In genomic region chr20:44056010-44056698, GRCh38 we compare ENCODE assay signal across 9 cellular contexts.
DNase-seq lines count a peak whose midpoint lies in the region; ATAC-seq lines count a peak whose summit lies in the region.
"Had no signal": no experiment of that assay in that cellular context is flagged by ENCODE, and none has a peak within 500 bp of the region (broad histone marks: within the 10 kb centered on the region; RNA-seq: fewer than 3 reads in every experiment).

No MANE protein-coding gene starts in this region.

- H3K27me3 ChIP-seq in right cardiac atrium (ENCODE audit: control insufficient read depth, insufficient read depth): no peaks in the 10 kb centered on the region

- ATAC-seq in right cardiac atrium: peak; percentile 63 to 77
- no peak for ATAC-seq in HG03095 (IDR thresholded peaks at IDR 0.05; ENCODE audit: unreplicated experiment)

- no peak overlapping the region for H3K27ac ChIP-seq in right cardiac atrium (ENCODE audit: low read length)
- H3K27ac ChIP-seq: skin epidermis had no signal

- WGBS in right cardiac atrium: 63% methylated on average over 13 of the region's 13 CpGs

- H3K9me3 ChIP-seq in right cardiac atrium (ENCODE audit: control insufficient read depth, low read length): peaks cover 3% of the 10 kb centered on the region

- H3K4me1 ChIP-seq in right cardiac atrium (ENCODE audit: control insufficient read depth, insufficient read depth, low read length): no peaks in the 10 kb centered on the region

- intact Hi-C loops in right cardiac atrium (cut with DNase I): no loop called here

- DNase-seq in NCI-H1105 treated with DMSO at 0.1 percent for 48 hours (lab: John Stamatoyannopoulos, UW) (peak; percentile 19), NCI-H1105 (lab: John Stamatoyannopoulos, UW) (no peak), NCI-H69 (lab: John Stamatoyannopoulos, UW) (peak; percentile 2), activated T-cell treated with anti-CD3 and anti-CD28 coated beads for 4 hours (peak; percentile 42), right cardiac atrium (peak in 1 of 3 donors; percentile 67), GM19238 (ENCODE audit: insufficient read length, low spot score) (no peak)
- peak; percentile 44 to 45 for DNase-seq in stimulated activated CD4-positive, alpha-beta T cell treated with anti-CD3 and anti-CD28 coated beads, Interleukin-2, amount 100 ng/mL, for 24 hours

- no peak overlapping the region for H3K4me3 ChIP-seq in right cardiac atrium (ENCODE audit: low read length)
- H3K4me3 ChIP-seq: skin epidermis had no signal

Comparison
In these comparisons a context has a peak if more than half of its experiments do, and no peak if none do; other contexts are left out.
1. DNase-seq: peak in NCI-H1105 treated with DMSO at 0.1 percent for 48 hours (single experiment), NCI-H69 (single experiment), activated T-cell treated with anti-CD3 and anti-CD28 coated beads for 4 hours (single experiment) and stimulated activated CD4-positive, alpha-beta T cell treated with anti-CD3 and anti-CD28 coated beads, Interleukin-2, amount 100 ng/mL, for 24 hours (2 of 2); none in NCI-H1105 (single experiment) and GM19238 (single experiment).